ENCODE assay signal across 8 cellular contexts in the genomic region with DNA sequence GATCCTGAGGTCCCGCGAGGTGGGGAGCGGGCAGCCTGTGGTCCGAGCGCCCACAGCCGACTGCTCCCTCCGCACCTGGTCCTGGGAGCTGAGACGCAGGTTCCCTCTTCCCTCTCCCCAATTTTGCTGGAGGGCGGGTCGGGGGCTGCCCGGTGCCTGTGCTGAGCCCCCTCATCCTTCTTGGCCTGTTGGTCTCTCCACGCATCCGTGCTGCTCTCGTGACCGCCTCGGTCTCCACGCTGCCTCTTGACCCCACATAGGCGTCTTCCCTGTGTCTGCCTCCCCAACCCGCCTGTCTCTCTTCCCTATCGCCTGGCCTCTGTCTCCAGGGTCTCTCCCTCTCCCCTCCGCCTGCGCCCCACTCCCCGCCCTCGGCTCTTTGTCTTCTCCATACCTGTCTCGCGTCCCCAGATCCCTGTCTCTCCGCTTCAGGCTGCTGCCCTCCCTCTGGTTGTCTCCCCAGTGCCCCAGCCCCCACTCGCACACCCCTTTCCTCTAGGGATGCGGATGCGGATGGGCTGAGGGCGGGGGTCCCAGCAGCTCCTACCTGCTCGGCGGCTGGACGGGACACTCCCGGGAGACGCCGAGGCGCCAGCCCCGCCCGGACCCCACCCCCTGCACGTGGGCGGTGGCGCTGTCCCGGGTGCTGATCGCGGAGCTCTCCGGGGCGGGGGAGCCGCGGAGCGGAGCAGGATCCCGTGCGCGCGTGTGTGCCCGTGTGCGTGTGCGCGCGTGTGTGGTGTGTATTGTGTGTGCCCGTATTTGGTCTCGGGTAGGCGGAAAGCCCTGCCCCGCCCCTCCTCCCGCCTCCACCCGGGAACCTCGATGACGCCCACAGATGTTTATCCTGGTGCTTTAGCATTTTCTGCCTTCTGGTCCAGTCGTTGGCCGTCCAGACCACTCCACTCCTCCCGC. TPM values are rescaled to one million over a fixed set of nuclear protein-coding genes. Genes with fewer than 3 reads are reported as not detected.
A peak's percentile ranks its signal among the peaks of the same experiment; 100 is the strongest.
DNase-seq lines count a peak whose midpoint lies in the region; ATAC-seq and TF ChIP-seq lines count a peak whose summit lies in the region.

A gene (minus strand): TSS at position 720 of the 915 bp plus-strand sequence. CDS start 1,248 bp downstream, outside the sequence.

- no peaks in the 10 kb centered on the region for H3K9me3 ChIP-seq in mammary epithelial cell (replicated peaks; ENCODE audit: insufficient read depth, low read length)

- H3K4me2 ChIP-seq in mammary epithelial cell (ENCODE audit: insufficient read depth, low read depth, low read length): peak within 1 kb of the TSS; percentile 73

- DNase-seq in COLO668 (lab: John Stamatoyannopoulos, UW; ENCODE audit: unreplicated experiment): peak; percentile 45
- peak; percentile 38 for DNase-seq in mammary epithelial cell
- no peak for DNase-seq in left lobe of liver (ENCODE audit: low spot score)
- peak; percentile 29 to 51 (median 38) for DNase-seq in stimulated activated CD4-positive, alpha-beta T cell treated with anti-CD3 and anti-CD28 coated beads, TNF-alpha, amount 100 ng/mL, for 48 hours (ENCODE audit: low read depth in 3 of 3)

- peaks cover 10% of the 10 kb centered on the region for H3K4me1 ChIP-seq in mammary epithelial cell (ENCODE audit: insufficient read depth, low read length)

- in situ Hi-C loops in mammary epithelial cell (cut with MboI; ENCODE audit: low sequenced_read_pairs in 2 of 2): no loop called here

- H3K4me3 ChIP-seq in WI38 (ENCODE audit: low read depth, low read length): peak within 1 kb of the TSS; percentile 44
- H3K4me3 ChIP-seq in mammary epithelial cell (replicated peaks in 1 of 3; ENCODE audit: insufficient read depth in 1 of 3, low read depth in 2 of 3, low read length in 3 of 3): peak within 1 kb of the TSS; percentile 13 to 39 (median 29)

- no peaks in the 10 kb centered on the region for H4K20me1 ChIP-seq in mammary epithelial cell (ENCODE audit: insufficient read depth, low read length)

- H3K27ac ChIP-seq in mammary epithelial cell (ENCODE audit: insufficient read depth, low read depth, low read length): peak within 1 kb of the TSS; percentile 19

- H3K27me3 ChIP-seq in mammary epithelial cell (ENCODE audit: insufficient read depth, low read length): no peaks in the 10 kb centered on the region

- peak within 1 kb of the TSS; percentile 21 for H3K9ac ChIP-seq in mammary epithelial cell (ENCODE audit: insufficient read depth, low read length)

- intact Hi-C loops in mammary epithelial cell (cut with micrococcal nuclease): loop anchor here (1.0 to 10.0 kb wide), 2 partner anchors 36 to 985 kb away; a partner anchor contains a TSS

- no peak for TF ChIP-seq CTCF in WI38 (IDR thresholded peaks at IDR 0.05; ENCODE audit: low read depth, low read length)
- no peak for TF ChIP-seq CTCF in mammary epithelial cell (conservative IDR thresholded peaks at IDR 0.05 in 1 of 2, IDR thresholded peaks at IDR 0.05 in 1 of 2; ENCODE audit: extremely low read depth in 1 of 2, insufficient read depth in 1 of 2, low read depth in 1 of 2, low read length in 2 of 2)

- peak; percentile 10 for ATAC-seq in HG03571 (IDR thresholded peaks at IDR 0.05; ENCODE audit: unreplicated experiment)
- ATAC-seq in left lobe of liver: peak; percentile 83
- no peak for ATAC-seq in GM19395 (IDR thresholded peaks at IDR 0.05; ENCODE audit: unreplicated experiment)
- ATAC-seq in HG02623 (IDR thresholded peaks at IDR 0.05; ENCODE audit: unreplicated experiment): no peak

- dilution Hi-C loops in mammary epithelial cell (cut with HindIII; ENCODE audit: low sequenced_read_pairs): loop anchor here (10.0 kb wide), 1 partner anchor 295 kb away; a partner anchor contains a TSS

- no peaks in the 10 kb centered on the region for H3K79me2 ChIP-seq in mammary epithelial cell (ENCODE audit: insufficient read depth, low read length)

- WGBS in mammary epithelial cell (ENCODE audit: low coverage, missing lambda C conversion rate): 3% methylated on average over 11 of the region's 71 CpGs

- no peaks in the 10 kb centered on the region for H3K36me3 ChIP-seq in mammary epithelial cell (ENCODE audit: insufficient read depth, low read length)

- CTCF ChIA-PET in mammary epithelial cell (lab: Charles Lee; ENCODE audit: low non-redundant PET): no interaction called here

- no TSS peak for BruUV-seq in mammary epithelial cell (replicated peaks; lab: Mats Ljungman, UMichigan)

- peak within 1 kb of the TSS; percentile 60 for H2AFZ ChIP-seq in mammary epithelial cell (ENCODE audit: low read depth, low read length)

RNA-seq across cellular contexts. Expression of the gene that starts here (rescaled TPM):
- total RNA-seq in mammary epithelial cell: 1 to 10 TPM in 1 of 2 donors, under 1 TPM in 1; 0.33 to 1.1 TPM
- polyA plus RNA-seq in mammary epithelial cell: 0.08 TPM
- polyA minus RNA-seq in mammary epithelial cell: not detected
- total RNA-seq in left lobe of liver: 0.20 TPM

Comparison
In these comparisons a context has a peak if more than half of its experiments do, and no peak if none do; other contexts are left out.
1. Peak in ATAC-seq in left lobe of liver; RNA of the gene not detected or under 1 TPM.